Comparison of ENCODE assay signal across 14 cellular contexts in genomic region chr11:75851203-75851602, GRCh38. TPM values are rescaled to one million over a fixed set of nuclear protein-coding genes. Genes with fewer than 3 reads are reported as not detected.
DNase-seq lines count a peak whose midpoint lies in the region; ATAC-seq and TF ChIP-seq lines count a peak whose summit lies in the region.
"Had no signal": no experiment of that assay in that cellular context is flagged by ENCODE, and none has a peak within 500 bp of the region (broad histone marks: within the 10 kb centered on the region; RNA-seq: fewer than 3 reads in every experiment).

No MANE protein-coding gene starts in this region.

- H3K27me3 Mint-ChIP-seq in MCF 10A (ENCODE audit: insufficient read depth, unreplicated experiment), result no peaks in the 10 kb centered on the region
- H3K27me3 Mint-ChIP-seq: activated CD4-positive, alpha-beta memory T cell treated with anti-CD3 and anti-CD28 coated beads, Interleukin-2, amount 10 ng/mL, durations not matched to agents 7 days and 5 days; activated naive CD4-positive, alpha-beta T cell treated with anti-CD3 and anti-CD28 coated beads, Interleukin-2, amount 50 U/mL, for 24 hours; T-cell had no signal

- POLR2A ChIA-PET in MCF 10A (lab: Yijun Ruan, JAX), result interaction anchor here (0.6 kb wide), 1 partner anchor 285 kb away, joined by 3 read pairs; no protein-coding TSS in a partner anchor

- H3K36me3 Mint-ChIP-seq in MCF 10A (ENCODE audit: insufficient read depth, unreplicated experiment), result peaks cover 11% of the 10 kb centered on the region

- no peak overlapping the region for H2AFZ ChIP-seq in mammary epithelial cell (ENCODE audit: low read depth, low read length)

- 100% methylated on average over 1 of the region's 1 CpG for WGBS in mammary epithelial cell (ENCODE audit: low coverage, missing lambda C conversion rate)
- WGBS in body of pancreas, 2 donors, result 65 to 94% methylated on average over 1 of the region's 1 CpG

- no peak for TF ChIP-seq CTCF in MCF 10A (IDR thresholded peaks at IDR 0.05; ENCODE audit: unreplicated experiment)
- no peak for TF ChIP-seq CTCF in mammary epithelial cell (conservative IDR thresholded peaks at IDR 0.05 in 1 of 2, IDR thresholded peaks at IDR 0.05 in 1 of 2; ENCODE audit: extremely low read depth in 1 of 2, insufficient read depth in 1 of 2, low read depth in 1 of 2, low read length in 2 of 2)
- TF ChIP-seq CTCF in body of pancreas (IDR thresholded peaks at IDR 0.05), result no peak

- no peaks in the 10 kb centered on the region for H3K9me3 Mint-ChIP-seq in MCF 10A (ENCODE audit: unreplicated experiment)
- H3K9me3 Mint-ChIP-seq: activated CD4-positive, alpha-beta memory T cell treated with anti-CD3 and anti-CD28 coated beads, Interleukin-2, amount 10 ng/mL, durations not matched to agents 7 days and 5 days; activated naive CD4-positive, alpha-beta T cell treated with anti-CD3 and anti-CD28 coated beads, Interleukin-2, amount 50 U/mL, for 24 hours; endodermal cell; T-cell had no signal

- dilution Hi-C loops in mammary epithelial cell (cut with HindIII; ENCODE audit: low sequenced_read_pairs), result no loop called here

- H3K4me3 ChIP-seq in mammary epithelial cell (replicated peaks in 1 of 3; ENCODE audit: insufficient read depth in 1 of 3, low read depth in 2 of 3, low read length in 3 of 3) (no peak overlapping the region), mucosa of stomach (ENCODE audit: low read length) (peak overlapping the region; percentile 1), body of pancreas (no peak overlapping the region)

- CTCF ChIA-PET in MCF 10A (lab: Yijun Ruan, JAX) (interaction anchor here (0.7 to 1.4 kb wide), 4 partner anchors 17 to 587 kb away, joined by 3 to 5 read pairs (median 4); no protein-coding TSS in a partner anchor), mammary epithelial cell (lab: Charles Lee; ENCODE audit: low non-redundant PET) (no interaction called here)

- ATAC-seq in body of pancreas (no peak), HG03469 (IDR thresholded peaks at IDR 0.05; ENCODE audit: unreplicated experiment) (no peak)
- ATAC-seq: stimulated activated naive CD8-positive, alpha-beta T cell treated with anti-CD3 and anti-CD28 coated beads, Interleukin-15, Interleukin-2, amounts not matched to agents 100 U/mL and 50 U/mL, for 24 hours; T-cell had no signal

- H3K9ac ChIP-seq in mammary epithelial cell (ENCODE audit: insufficient read depth, low read length), result no peak overlapping the region
- H3K9ac ChIP-seq in mucosa of stomach (ENCODE audit: low read length), result no peak overlapping the region

- no peak overlapping the region for H3K4me2 ChIP-seq in mammary epithelial cell (ENCODE audit: insufficient read depth, low read depth, low read length)

- H4K20me1 ChIP-seq in mammary epithelial cell (ENCODE audit: insufficient read depth, low read length), result peaks cover 7% of the 10 kb centered on the region

- H3K36me3 ChIP-seq in mammary epithelial cell (ENCODE audit: insufficient read depth, low read length) (peaks cover 4% of the 10 kb centered on the region), mucosa of stomach (ENCODE audit: control insufficient read depth, insufficient read depth, low read length) (no peaks in the 10 kb centered on the region), body of pancreas (replicated peaks in 1 of 2; ENCODE audit: insufficient read depth in 1 of 2, low read depth in 2 of 2) (no peaks in the 10 kb centered on the region)

- H3K9me3 ChIP-seq in mammary epithelial cell (replicated peaks; ENCODE audit: insufficient read depth, low read length), result no peaks in the 10 kb centered on the region
- H3K9me3 ChIP-seq in mucosa of stomach (ENCODE audit: control insufficient read depth, low read length), result no peaks in the 10 kb centered on the region
- no peaks in the 10 kb centered on the region for H3K9me3 ChIP-seq in body of pancreas

- no peak overlapping the region for H3K27ac ChIP-seq in mammary epithelial cell (ENCODE audit: insufficient read depth, low read depth, low read length)
- H3K27ac ChIP-seq in body of pancreas, result no peak overlapping the region

- H3K27me3 ChIP-seq in mammary epithelial cell (ENCODE audit: insufficient read depth, low read length), result peaks cover 2% of the 10 kb centered on the region
- H3K27me3 ChIP-seq in mucosa of stomach (ENCODE audit: control insufficient read depth, insufficient read depth, low read length), result no peaks in the 10 kb centered on the region
- no peaks in the 10 kb centered on the region for H3K27me3 ChIP-seq in body of pancreas

- intact Hi-C loops in MCF 10A (cut with micrococcal nuclease) (no loop called here), mammary epithelial cell (cut with micrococcal nuclease) (loop anchor here (10.0 kb wide), 1 partner anchor 406 kb away; no protein-coding TSS in a partner anchor), body of pancreas (cut with DNase I) (no loop called here)

- BruUV-seq in MCF 10A (replicated peaks; lab: Mats Ljungman, UMichigan) (no TSS peak), mammary epithelial cell (replicated peaks; lab: Mats Ljungman, UMichigan) (no TSS peak)

- peak; percentile 6 for DNase-seq in MCF 10A (ENCODE audit: unreplicated experiment)
- no peak for DNase-seq in mammary epithelial cell
- peak; percentile 17 to 21 for DNase-seq in erythroblast (lab: John Stamatoyannopoulos, UW)
- no peak for DNase-seq in body of pancreas
- DNase-seq in germinal center (ENCODE audit: low spot score), result no peak
- no peak for DNase-seq in NCI-H2171 treated with DMSO at 0.1 percent for 48 hours (lab: John Stamatoyannopoulos, UW)
- DNase-seq: activated CD4-positive, alpha-beta memory T cell treated with anti-CD3 and anti-CD28 coated beads, Interleukin-2, amount 10 ng/mL, durations not matched to agents 7 days and 5 days; endodermal cell; NCI-H187; stimulated activated naive CD8-positive, alpha-beta T cell treated with anti-CD3 and anti-CD28 coated beads, Interleukin-15, Interleukin-2, amounts not matched to agents 100 U/mL and 50 U/mL, for 24 hours; T-cell had no signal

- H3K4me3 Mint-ChIP-seq in MCF 10A (ENCODE audit: unreplicated experiment), result no peak overlapping the region
- H3K4me3 Mint-ChIP-seq: activated CD4-positive, alpha-beta memory T cell treated with anti-CD3 and anti-CD28 coated beads, Interleukin-2, amount 10 ng/mL, durations not matched to agents 7 days and 5 days; activated naive CD4-positive, alpha-beta T cell treated with anti-CD3 and anti-CD28 coated beads, Interleukin-2, amount 50 U/mL, for 24 hours; endodermal cell; T-cell had no signal

- H3K4me1 ChIP-seq in mammary epithelial cell (ENCODE audit: insufficient read depth, low read length) (no peaks in the 10 kb centered on the region), mucosa of stomach (ENCODE audit: control insufficient read depth, insufficient read depth, low read length) (peaks cover 8% of the 10 kb centered on the region), body of pancreas (no peaks in the 10 kb centered on the region)

- in situ Hi-C loops in mammary epithelial cell (cut with MboI; ENCODE audit: low sequenced_read_pairs in 2 of 2), result loop anchor here in 1 of 2 donors (25.0 kb wide), 1 partner anchor 139 kb away; the partner anchor contains the start of gene MOGAT2

- peaks cover 15% of the 10 kb centered on the region for H3K79me2 ChIP-seq in mammary epithelial cell (ENCODE audit: insufficient read depth, low read length)

- peaks cover 13% of the 10 kb centered on the region for H3K4me1 Mint-ChIP-seq in MCF 10A (ENCODE audit: insufficient read depth, unreplicated experiment)

- TF ChIP-seq POLR2A in erythroblast (IDR thresholded peaks at IDR 0.05; ENCODE audit: low read length) (no peak), body of pancreas (IDR thresholded peaks at IDR 0.05) (no peak)

- peak overlapping the region; percentile 23 for H3K27ac Mint-ChIP-seq in MCF 10A (ENCODE audit: low read depth, unreplicated experiment)
- H3K27ac Mint-ChIP-seq: activated CD4-positive, alpha-beta memory T cell treated with anti-CD3 and anti-CD28 coated beads, Interleukin-2, amount 10 ng/mL, durations not matched to agents 7 days and 5 days; activated naive CD4-positive, alpha-beta T cell treated with anti-CD3 and anti-CD28 coated beads, Interleukin-2, amount 50 U/mL, for 24 hours; endodermal cell had no signal

RNA-seq across cellular contexts. Expression of gene UVRAG, which starts 36.2 kb away (rescaled TPM):
- total RNA-seq in MCF 10A (2022), result 12.4 and 16.1 TPM in 2 replicates
- total RNA-seq in mammary epithelial cell, result 10 to 100 TPM; 17.5 to 20.4 TPM
- 6.9 TPM for polyA plus RNA-seq in mammary epithelial cell
- 18.1 TPM for polyA minus RNA-seq in mammary epithelial cell
- 10 to 100 TPM; 10.9 to 31.0 TPM for total RNA-seq in body of pancreas

Comparison
In these comparisons a context has a peak if more than half of its experiments do, and no peak if none do; other contexts are left out.
1. DNase-seq: peak in MCF 10A (single experiment) and erythroblast (2 of 2); none in mammary epithelial cell (single experiment), body of pancreas (0 of 4), germinal center (single experiment) and NCI-H2171 treated with DMSO at 0.1 percent for 48 hours (single experiment).